ENCODE assay signal across 1 cellular context in the genomic region with DNA sequence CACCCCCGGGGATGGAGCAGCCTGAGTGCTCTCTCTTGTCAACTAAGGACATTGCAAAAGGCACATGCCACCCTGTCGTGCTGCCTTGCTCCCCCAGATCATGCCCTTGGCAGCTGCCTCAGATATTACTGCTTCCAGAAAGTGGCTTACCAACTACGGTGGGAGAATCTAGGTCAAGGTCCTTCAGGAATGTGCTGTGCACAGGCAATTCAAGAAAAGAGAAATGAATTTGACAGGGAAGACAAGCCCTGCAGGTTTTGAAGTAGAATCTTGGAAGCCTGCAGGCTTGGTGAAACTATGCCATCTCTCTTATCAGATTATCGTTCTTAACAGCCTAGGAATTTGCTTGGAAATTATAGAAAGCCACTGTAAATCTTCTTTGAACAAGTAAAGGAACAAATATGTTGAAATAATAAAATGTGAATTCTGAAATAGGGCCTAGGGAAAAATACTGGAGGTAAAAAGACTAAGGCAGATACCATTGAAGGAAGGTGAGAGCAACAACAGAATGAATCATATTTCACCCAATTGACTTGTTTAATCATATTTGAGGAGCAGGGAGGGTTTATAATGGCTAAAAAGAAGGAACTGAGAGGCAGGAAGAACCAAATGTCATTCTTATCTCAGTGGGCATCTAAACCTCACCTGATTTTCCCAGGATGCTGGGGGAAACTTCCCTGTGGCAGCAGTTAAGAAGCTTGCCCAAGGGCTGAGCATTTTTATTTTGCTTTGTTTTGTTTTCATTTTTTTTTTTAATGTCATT.
TF ChIP-seq lines count a peak whose summit lies in the region.

No MANE protein-coding gene starts in this region.

TF ChIP-seq in K562, 482 proteins besides CTCF, POLR2A, EP300 and RAD21:
- TF ChIP-seq VEZF1 (CRISPR knock-in tag; IDR thresholded peaks at IDR 0.05), result 0 out of 2 replicates have a peak, but pooled peaks have one; percentile 34
- no peak for TF ChIP-seq ZNF324 (CRISPR knock-in tag; IDR thresholded peaks at IDR 0.05)
